ENCODE assay signal across 15 cellular contexts in genomic region chr16:11145821-11146211, GRCh38.
DNase-seq lines count a peak whose midpoint lies in the region; ATAC-seq and TF ChIP-seq lines count a peak whose summit lies in the region.
"Had no signal": no experiment of that assay in that cellular context is flagged by ENCODE, and none has a peak within 500 bp of the region (broad histone marks: within the 10 kb centered on the region; RNA-seq: fewer than 3 reads in every experiment).

No MANE protein-coding gene starts in this region.

- no peaks in the 10 kb centered on the region for H3K27me3 Mint-ChIP-seq in Caco-2 (ENCODE audit: insufficient read depth, unreplicated experiment)
- no peaks in the 10 kb centered on the region for H3K27me3 Mint-ChIP-seq in activated T-helper 17 cell treated with anti-CD3 and anti-CD28 coated beads, Interleukin-2, amount 50 U/mL, for 72 hours
- no peaks in the 10 kb centered on the region for H3K27me3 Mint-ChIP-seq in stimulated activated memory B cell treated with anti-CD40 and anti-IgM and Interleukin-4, amounts not matched to agents 10 μg/mL and 1 μg/mL and 100 μg/mL, for 72 hours
- H3K27me3 Mint-ChIP-seq: B cell had no signal

- BruUV-seq in Caco-2 (replicated peaks; lab: Mats Ljungman, UMichigan), result no TSS peak

- no peaks in the 10 kb centered on the region for H3K36me3 ChIP-seq in Caco-2 (ENCODE audit: control insufficient read depth, insufficient read depth, low read length)
- no peaks in the 10 kb centered on the region for H3K36me3 ChIP-seq in body of pancreas (replicated peaks in 1 of 2; ENCODE audit: insufficient read depth in 1 of 2, low read depth in 2 of 2)

- TF ChIP-seq CTCF in Caco-2 (IDR thresholded peaks at IDR 0.05; ENCODE audit: insufficient read depth in 1 of 2, low read depth in 1 of 2, low read length in 1 of 2, severe bottlenecking in 1 of 2, unreplicated experiment in 1 of 2) (no peak), body of pancreas (IDR thresholded peaks at IDR 0.05) (no peak)

- H3K27me3 ChIP-seq in Caco-2 (replicated peaks; ENCODE audit: control insufficient read depth, insufficient read depth, low read length) (no peaks in the 10 kb centered on the region), body of pancreas (no peaks in the 10 kb centered on the region)
- H3K27me3 ChIP-seq: BLaER1 treated with 17β-estradiol and CSF1 and Interleukin-3, amounts not matched to agents 10 nM and 100 nM had no signal

- H3K36me3 Mint-ChIP-seq in Caco-2 (ENCODE audit: insufficient read depth, unreplicated experiment), result peaks cover 10% of the 10 kb centered on the region
- peaks cover 16% of the 10 kb centered on the region for H3K36me3 Mint-ChIP-seq in activated T-helper 17 cell treated with anti-CD3 and anti-CD28 coated beads, Interleukin-2, amount 50 U/mL, for 72 hours (ENCODE audit: low read depth)
- peaks cover 67% of the 10 kb centered on the region for H3K36me3 Mint-ChIP-seq in stimulated activated memory B cell treated with anti-CD40 and anti-IgM and Interleukin-4, amounts not matched to agents 10 μg/mL and 1 μg/mL and 100 μg/mL, for 72 hours

- POLR2A ChIA-PET in Caco-2 (lab: Charles Lee), result no interaction called here

- intact Hi-C loops in Caco-2 (cut with micrococcal nuclease; ENCODE audit: unreplicated experiment) (no loop called here), posterior vena cava (cut with DNase I) (no loop called here), body of pancreas (cut with DNase I) (no loop called here)

- CTCF ChIA-PET in Caco-2 (lab: Charles Lee), result no interaction called here

- TF ChIP-seq POLR2A in body of pancreas (IDR thresholded peaks at IDR 0.05), result no peak

- no peak overlapping the region for H3K4me3 ChIP-seq in Caco-2 (ENCODE audit: low read depth, low read length)
- no peak overlapping the region for H3K4me3 ChIP-seq in body of pancreas
- H3K4me3 ChIP-seq: BLaER1 treated with 17β-estradiol and CSF1 and Interleukin-3, amounts not matched to agents 10 nM and 100 nM; GM12878 had no signal

- DNase-seq in Caco-2 (no peak), posterior vena cava (ENCODE audit: low spot score) (peak; percentile 64), RPMI8226 (no peak), nucleus accumbens (lab: John Stamatoyannopoulos, UW) (no peak), body of pancreas (no peak)
- DNase-seq: CD8-positive, alpha-beta T cell; DMS53; DND-41; H9 had no signal

- H3K27ac ChIP-seq in body of pancreas, result no peak overlapping the region
- H3K27ac ChIP-seq: BLaER1 treated with 17β-estradiol and CSF1 and Interleukin-3, amounts not matched to agents 10 nM and 100 nM had no signal

- H3K9me3 ChIP-seq in Caco-2 (no peaks in the 10 kb centered on the region), body of pancreas (no peaks in the 10 kb centered on the region)

- H3K4me3 Mint-ChIP-seq in Caco-2 (ENCODE audit: unreplicated experiment), result no peak overlapping the region
- H3K4me3 Mint-ChIP-seq in activated T-helper 17 cell treated with anti-CD3 and anti-CD28 coated beads, Interleukin-2, amount 50 U/mL, for 72 hours, result no peak overlapping the region
- no peak overlapping the region for H3K4me3 Mint-ChIP-seq in stimulated activated memory B cell treated with anti-CD40 and anti-IgM and Interleukin-4, amounts not matched to agents 10 μg/mL and 1 μg/mL and 100 μg/mL, for 72 hours
- H3K4me3 Mint-ChIP-seq: B cell; CD8-positive, alpha-beta T cell; H9 had no signal

- H3K27ac Mint-ChIP-seq in Caco-2 (ENCODE audit: unreplicated experiment), result peak overlapping the region; percentile 24
- H3K27ac Mint-ChIP-seq in activated T-helper 17 cell treated with anti-CD3 and anti-CD28 coated beads, Interleukin-2, amount 50 U/mL, for 72 hours, result peak overlapping the region; percentile 26
- H3K27ac Mint-ChIP-seq in stimulated activated memory B cell treated with anti-CD40 and anti-IgM and Interleukin-4, amounts not matched to agents 10 μg/mL and 1 μg/mL and 100 μg/mL, for 72 hours, result peak overlapping the region; percentile 5
- H3K27ac Mint-ChIP-seq: B cell; CD8-positive, alpha-beta T cell; H9 had no signal

- H3K9me3 Mint-ChIP-seq in Caco-2 (ENCODE audit: unreplicated experiment), result no peaks in the 10 kb centered on the region
- H3K9me3 Mint-ChIP-seq in activated T-helper 17 cell treated with anti-CD3 and anti-CD28 coated beads, Interleukin-2, amount 50 U/mL, for 72 hours, result no peaks in the 10 kb centered on the region
- no peaks in the 10 kb centered on the region for H3K9me3 Mint-ChIP-seq in stimulated activated memory B cell treated with anti-CD40 and anti-IgM and Interleukin-4, amounts not matched to agents 10 μg/mL and 1 μg/mL and 100 μg/mL, for 72 hours
- H3K9me3 Mint-ChIP-seq: CD8-positive, alpha-beta T cell; H9 had no signal

- peaks cover 7% of the 10 kb centered on the region for H3K4me1 Mint-ChIP-seq in Caco-2 (ENCODE audit: low read depth, unreplicated experiment)
- peaks cover 3% of the 10 kb centered on the region for H3K4me1 Mint-ChIP-seq in activated T-helper 17 cell treated with anti-CD3 and anti-CD28 coated beads, Interleukin-2, amount 50 U/mL, for 72 hours
- H3K4me1 Mint-ChIP-seq in stimulated activated memory B cell treated with anti-CD40 and anti-IgM and Interleukin-4, amounts not matched to agents 10 μg/mL and 1 μg/mL and 100 μg/mL, for 72 hours, result no peaks in the 10 kb centered on the region
- H3K4me1 Mint-ChIP-seq: B cell had no signal

- ATAC-seq in activated T-helper 17 cell treated with anti-CD3 and anti-CD28 coated beads, Interleukin-2, amount 50 U/mL, for 72 hours (replicated peaks), result no peak
- no peak for ATAC-seq in stimulated activated memory B cell treated with anti-CD40 and anti-IgM and Interleukin-4, amounts not matched to agents 10 μg/mL and 1 μg/mL and 100 μg/mL, for 72 hours
- no peak for ATAC-seq in body of pancreas
- ATAC-seq: CD8-positive, alpha-beta T cell; GM12878; HepG2 had no signal

- no peaks in the 10 kb centered on the region for H3K4me1 ChIP-seq in Caco-2
- no peaks in the 10 kb centered on the region for H3K4me1 ChIP-seq in body of pancreas

- 94 to 95% methylated on average over 7 of the region's 7 CpGs for WGBS in body of pancreas, 2 donors
